In genomic region chr19:1040476-1041271, GRCh38 we compare ENCODE assay signal across 1 cellular context.
TF ChIP-seq lines count a peak whose summit lies in the region.

No MANE protein-coding gene starts in this region.

TF ChIP-seq in H1, 55 proteins besides CTCF, POLR2A, EP300 and RAD21:
- peak; percentile 72; the same call in 1 of the 2 replicates for TF ChIP-seq POLR2AphosphoS5 (IDR thresholded peaks at IDR 0.05; ENCODE audit: low read depth, low read length)
- no peak for TF ChIP-seq RXRA (IDR thresholded peaks at IDR 0.05; ENCODE audit: insufficient read depth, low read depth, low read length)
- no peak for TF ChIP-seq TBP (IDR thresholded peaks at IDR 0.05; ENCODE audit: low read depth, low read length)
- no peak for TF ChIP-seq USF2 (IDR thresholded peaks at IDR 0.05; ENCODE audit: low read length)
- TF ChIP-seq ZNF274 (IDR thresholded peaks at IDR 0.05; ENCODE audit: borderline replicate concordance, extremely low read depth, low read length), result no peak
- TF ChIP-seq TAF7 (optimal IDR thresholded peaks at IDR 0.05; ENCODE audit: borderline replicate concordance, low read depth, low read length), result no peak
- peak; percentile 79 for TF ChIP-seq KDM1A (IDR thresholded peaks at IDR 0.05; ENCODE audit: borderline replicate concordance, low read length)
- no peak for TF ChIP-seq CHD1 (IDR thresholded peaks at IDR 0.05; ENCODE audit: low read depth, low read length)
- TF ChIP-seq SUZ12 (IDR thresholded peaks at IDR 0.05; ENCODE audit: low read length), result no peak
- TF ChIP-seq SIX5 (IDR thresholded peaks at IDR 0.05; ENCODE audit: low read depth, low read length), result no peak
- no peak for TF ChIP-seq SIRT6 (IDR thresholded peaks at IDR 0.05; ENCODE audit: low read length)
- no peak for TF ChIP-seq CBX5 (IDR thresholded peaks at IDR 0.05; ENCODE audit: low read depth, low read length)
- peak; percentile 67 to 78; a peak in 1 of 4 replicates for TF ChIP-seq SIN3A (conservative IDR thresholded peaks at IDR 0.05 in 1 of 2, IDR thresholded peaks at IDR 0.05 in 1 of 2; ENCODE audit: low read depth in 1 of 2, low read length in 2 of 2)
- no peak for TF ChIP-seq CEBPB (IDR thresholded peaks at IDR 0.05; ENCODE audit: low read depth, low read length)
- TF ChIP-seq E2F6 (IDR thresholded peaks at IDR 0.05), result no peak
- no peak for TF ChIP-seq POU5F1 (IDR thresholded peaks at IDR 0.05; ENCODE audit: low read depth, low read length)
- no peak for TF ChIP-seq ATF2 (IDR thresholded peaks at IDR 0.05; ENCODE audit: low read length)
- no peak for TF ChIP-seq MAX (IDR thresholded peaks at IDR 0.05)
- TF ChIP-seq SP1 (IDR thresholded peaks at IDR 0.05; ENCODE audit: low read depth, low read length), result peak; percentile 100
- no peak for TF ChIP-seq GABPA (IDR thresholded peaks at IDR 0.05; ENCODE audit: borderline replicate concordance, insufficient read depth, low read length)
- no peak for TF ChIP-seq RNF2 (IDR thresholded peaks at IDR 0.05; ENCODE audit: borderline replicate concordance, low read depth, low read length, missing control alignments, poor library complexity, severe bottlenecking)
- TF ChIP-seq RBBP5 (IDR thresholded peaks at IDR 0.05; ENCODE audit: borderline replicate concordance, low read depth, low read length), result no peak
- TF ChIP-seq NANOG (IDR thresholded peaks at IDR 0.05; ENCODE audit: insufficient read depth, low read depth, low read length, poor library complexity, severe bottlenecking), result no peak
- no peak for TF ChIP-seq TEAD4 (IDR thresholded peaks at IDR 0.05; ENCODE audit: low read depth, low read length)
- TF ChIP-seq CHD7 (IDR thresholded peaks at IDR 0.05; ENCODE audit: insufficient replicate concordance, low read length), result no peak
- no peak for TF ChIP-seq JUND (IDR thresholded peaks at IDR 0.05; ENCODE audit: low read length)
- no peak for TF ChIP-seq KDM5A (IDR thresholded peaks at IDR 0.05; ENCODE audit: low read length)
- no peak for TF ChIP-seq YY1 (IDR thresholded peaks at IDR 0.05; ENCODE audit: low read depth, low read length)
- TF ChIP-seq ATF3 (IDR thresholded peaks at IDR 0.05; ENCODE audit: insufficient read depth, low read depth, low read length), result no peak
- no peak for TF ChIP-seq JUN (IDR thresholded peaks at IDR 0.05; ENCODE audit: low read depth, low read length)
- no peak for TF ChIP-seq SRF (IDR thresholded peaks at IDR 0.05; ENCODE audit: low read depth, low read length)
- TF ChIP-seq TAF1 (IDR thresholded peaks at IDR 0.05; ENCODE audit: low read depth, low read length), result no peak
- no peak for TF ChIP-seq KDM4A (IDR thresholded peaks at IDR 0.05; ENCODE audit: low read depth, low read length, severe bottlenecking)
- TF ChIP-seq PHF8 (conservative IDR thresholded peaks at IDR 0.05; ENCODE audit: low read depth, low read length), result no peak
- no peak for TF ChIP-seq CBX8 (IDR thresholded peaks at IDR 0.05; ENCODE audit: borderline replicate concordance, low read depth, low read length)
- no peak for TF ChIP-seq GTF2F1 (IDR thresholded peaks at IDR 0.05; ENCODE audit: borderline replicate concordance, low read depth, low read length)
- TF ChIP-seq TCF12 (IDR thresholded peaks at IDR 0.05; ENCODE audit: low read depth, low read length), result no peak
- no peak for TF ChIP-seq BRCA1 (IDR thresholded peaks at IDR 0.05; ENCODE audit: low read depth, low read length)
- no peak for TF ChIP-seq EZH2 (IDR thresholded peaks at IDR 0.05; ENCODE audit: low read depth, low read length, severe bottlenecking)
- TF ChIP-seq MAFK (IDR thresholded peaks at IDR 0.05; ENCODE audit: low read depth, low read length), result no peak
- TF ChIP-seq RFX5 (IDR thresholded peaks at IDR 0.05; ENCODE audit: borderline replicate concordance, low read depth, low read length), result no peak
- peak; percentile 69 for TF ChIP-seq SAP30 (IDR thresholded peaks at IDR 0.05; ENCODE audit: insufficient read depth, insufficient replicate concordance, low read length)
- TF ChIP-seq FOSL1 (IDR thresholded peaks at IDR 0.05; ENCODE audit: insufficient read depth, low read depth, low read length), result no peak
- TF ChIP-seq BCL11A (IDR thresholded peaks at IDR 0.05; ENCODE audit: low read depth in 2 of 2, low read length in 2 of 2), result no peak
- no peak for TF ChIP-seq ASH2L (IDR thresholded peaks at IDR 0.05; ENCODE audit: low read length)
- 0 out of 2 replicates have a peak, but pooled peaks have one; percentile 32 for TF ChIP-seq SP4 (IDR thresholded peaks at IDR 0.05; ENCODE audit: low read length)
- no peak for TF ChIP-seq BACH1 (IDR thresholded peaks at IDR 0.05; ENCODE audit: low read length)
- peak; percentile 87 for TF ChIP-seq SP2 (IDR thresholded peaks at IDR 0.05; ENCODE audit: low read length)
- TF ChIP-seq CTBP2 (IDR thresholded peaks at IDR 0.05; ENCODE audit: borderline replicate concordance, insufficient read depth, insufficient read length, low read length), result no peak
- no peak for TF ChIP-seq EGR1 (IDR thresholded peaks at IDR 0.05; ENCODE audit: borderline replicate concordance, low read depth, low read length)
- TF ChIP-seq HDAC6 (IDR thresholded peaks at IDR 0.05; ENCODE audit: low read depth, low read length), result no peak
- TF ChIP-seq CHD2 (IDR thresholded peaks at IDR 0.05; ENCODE audit: low read length), result peak; percentile 93
- no peak for TF ChIP-seq NRF1 (IDR thresholded peaks at IDR 0.05; ENCODE audit: low read depth, low read length)
- TF ChIP-seq HDAC2 (IDR thresholded peaks at IDR 0.05; ENCODE audit: borderline replicate concordance in 1 of 2, low read depth in 2 of 2, low read length in 2 of 2), result no peak
- TF ChIP-seq CREB1 (IDR thresholded peaks at IDR 0.05), result peak; percentile 65
